Comparison of ENCODE assay signal across 33 cellular contexts in genomic region chr1:213249395-213249794, GRCh38.
"Had no signal": no experiment of that assay in that cellular context is flagged by ENCODE, and none has a peak within 500 bp of the region (broad histone marks: within the 10 kb centered on the region; RNA-seq: fewer than 3 reads in every experiment).

No MANE protein-coding gene starts in this region.

- H3K27me3 ChIP-seq: MG63 had no signal

- H3K4me3 ChIP-seq: MG63 had no signal

- DNase-seq: Karpas-422, Kasumi-1, KG1, MG63, MM.1S, MV-4-11, NCI-H1048, NCI-H1092, NCI-H1092 treated with DMSO at 0.1 percent for 48 hours, NCI-H1105, NCI-H1105 treated with DMSO at 0.1 percent for 48 hours, NCI-H1417, NCI-H1417 treated with DMSO at 0.1 percent for 48 hours, NCI-H1436, NCI-H1436 treated with DMSO at 0.1 percent for 48 hours, NCI-H146, NCI-H1694, NCI-H1694 treated with DMSO at 0.1 percent for 48 hours, NCI-H187, NCI-H187 treated with DMSO at 0.1 percent for 48 hours, NCI-H1930, NCI-H2029, NCI-H2029 treated with DMSO at 0.1 percent for 48 hours, NCI-H2081 treated with DMSO at 0.1 percent for 48 hours, NCI-H2107, NCI-H2171, NCI-H2171 treated with DMSO at 0.1 percent for 48 hours, NCI-H2227 treated with DMSO at 0.1 percent for 48 hours, NCI-H226, NCI-H345, NCI-H446, NCI-H510A had no signal

- H3K36me3 ChIP-seq: MG63 had no signal

- H3K9me3 ChIP-seq: MG63 had no signal

- H3K27ac ChIP-seq: KMS-11 had no signal

- H3K9ac ChIP-seq: KMS-11 had no signal

- H3K4me2 ChIP-seq: KMS-11 had no signal
